In genomic region chr10:121848082-121848481, GRCh38 we compare ENCODE assay signal across 27 cellular contexts.
"Had no signal": no experiment of that assay in that cellular context is flagged by ENCODE, and none has a peak within 500 bp of the region (broad histone marks: within the 10 kb centered on the region; RNA-seq: fewer than 3 reads in every experiment).

No MANE protein-coding gene starts in this region.

- ATAC-seq: stimulated activated effector memory CD8-positive, alpha-beta T cell treated with anti-CD3 and anti-CD28 coated beads, Interleukin-12 subunit alpha, Interleukin-12 subunit beta, amount 100 ng/mL, for 72 hours; stimulated activated memory B cell treated with anti-CD40 and anti-IgM and Interleukin-4, amounts not matched to agents 10 μg/mL and 1 μg/mL and 100 μg/mL, for 72 hours; stimulated activated naive B cell treated with anti-CD40 and anti-IgM and Interleukin-4, amounts not matched to agents 10 μg/mL and 1 μg/mL and 100 μg/mL, for 72 hours; stimulated activated naive CD8-positive, alpha-beta T cell treated with anti-CD3 and anti-CD28 coated beads, Interleukin-15, amount 100 ng/mL, for 72 hours; stimulated activated naive CD8-positive, alpha-beta T cell treated with anti-CD3 and anti-CD28 coated beads, Interleukin-15, Interleukin-2, amounts not matched to agents 100 U/mL and 50 U/mL, for 24 hours; upper lobe of right lung had no signal

- H3K36me3 ChIP-seq: uterus had no signal

- H3K4me3 ChIP-seq: stomach, suprapubic skin, testis, thoracic aorta, thyroid gland, tibial artery, tibial nerve, transverse colon, upper lobe of left lung, upper lobe of right lung, uterus, vagina had no signal

- H3K4me1 ChIP-seq: stomach, suprapubic skin, testis, thyroid gland, tibial artery, tibial nerve, upper lobe of left lung, upper lobe of right lung, uterus, vagina had no signal

- FAIRE-seq: urothelium cell line had no signal

- H3K27ac ChIP-seq: stomach, suprapubic skin, testis, thoracic aorta, thyroid gland, tibial artery, tibial nerve, transverse colon, upper lobe of left lung, upper lobe of right lung, uterus, vagina had no signal

- H3K9me3 ChIP-seq: stomach, testis, thoracic aorta, thyroid gland, transverse colon, upper lobe of right lung, uterus, vagina had no signal

- H3K27me3 ChIP-seq: stomach, suprapubic skin, testis, thyroid gland, tibial artery, tibial nerve, transverse colon, upper lobe of left lung, upper lobe of right lung, uterus, vagina had no signal

- DNase-seq: stimulated activated CD4-positive, alpha-beta T cell treated with anti-CD3 and anti-CD28 coated beads, Interleukin-2, amount 100 ng/mL, for 48 hours; stimulated activated CD4-positive, alpha-beta T cell treated with anti-CD3 and anti-CD28 coated beads, Interleukin-4, amount 100 ng/mL, for 1 hour; stimulated activated CD4-positive, alpha-beta T cell treated with anti-CD3 and anti-CD28 coated beads, Interleukin-4, amount 100 ng/mL, for 24 hours; stimulated activated CD4-positive, alpha-beta T cell treated with anti-CD3 and anti-CD28 coated beads, Interleukin-4, amount 100 ng/mL, for 4 hours; stimulated activated CD8-positive, alpha-beta memory T cell treated with anti-CD3 and anti-CD28 coated beads, Interleukin-4, amount 100 ng/mL, for 48 hours; stimulated activated naive B cell treated with anti-CD40 and anti-IgM and Interleukin-4, amounts not matched to agents 10 μg/mL and 1 μg/mL and 100 μg/mL, for 72 hours; stimulated activated naive CD4-positive, alpha-beta T cell; stimulated activated naive CD4-positive, alpha-beta T cell treated with Interleukin-2 at 50 U/mL for 16 hours; stimulated activated naive CD8-positive, alpha-beta T cell treated with anti-CD3 and anti-CD28 coated beads, Interleukin-15, amount 100 ng/mL, for 72 hours; stimulated activated naive CD8-positive, alpha-beta T cell treated with anti-CD3 and anti-CD28 coated beads, Interleukin-15, Interleukin-2, amounts not matched to agents 100 U/mL and 50 U/mL, for 24 hours; stomach; substantia nigra; testis; thyroid gland; tibial artery; transverse colon; trophoblast cell; upper lobe of left lung; upper lobe of right lung; uterus had no signal
